In the genomic region with DNA sequence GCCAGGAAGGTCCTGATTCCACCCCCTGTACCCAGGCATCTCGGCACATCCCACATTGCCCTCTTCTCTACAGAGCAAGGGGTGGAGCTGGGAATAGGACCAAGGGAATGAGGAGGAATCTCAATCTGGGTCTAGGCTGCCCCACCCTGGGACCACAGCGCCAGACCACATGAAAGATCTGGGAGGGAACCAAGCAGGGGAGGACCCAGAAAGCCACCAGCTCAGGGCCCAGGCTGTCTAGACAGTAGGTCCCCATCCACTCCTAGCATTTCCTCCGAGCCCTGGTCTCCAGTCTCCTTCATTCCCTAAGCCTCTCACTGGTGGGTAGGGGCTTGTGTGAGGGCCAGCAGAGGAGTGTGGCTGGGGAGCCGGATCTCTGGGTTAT, we compare ENCODE assay signal across 11 cellular contexts. TPM values are rescaled to one million over a fixed set of nuclear protein-coding genes. Genes with fewer than 3 reads are reported as not detected.
DNase-seq lines count a peak whose midpoint lies in the region; ATAC-seq and TF ChIP-seq lines count a peak whose summit lies in the region.
"Had no signal": no experiment of that assay in that cellular context is flagged by ENCODE, and none has a peak within 500 bp of the region (broad histone marks: within the 10 kb centered on the region; RNA-seq: fewer than 3 reads in every experiment).

No MANE protein-coding gene starts in this region.

- no peaks in the 10 kb centered on the region for H3K9me3 ChIP-seq in prostate gland

- TF ChIP-seq CTCF in BJ (IDR thresholded peaks at IDR 0.05; ENCODE audit: insufficient read depth, low read depth, low read length) (no peak), WI38 (IDR thresholded peaks at IDR 0.05; ENCODE audit: low read depth, low read length) (no peak), prostate gland (IDR thresholded peaks at IDR 0.05) (no peak), GM20000 (IDR thresholded peaks at IDR 0.05; ENCODE audit: extremely low read depth, missing control alignments) (no peak)

- H3K36me3 ChIP-seq in BJ (ENCODE audit: control insufficient read depth, insufficient read depth, low read length) (peaks cover 25% of the 10 kb centered on the region), prostate gland (no peaks in the 10 kb centered on the region)

- POLR2A ChIA-PET in BJ (lab: Charles Lee) = interaction anchor here (1.7 to 2.3 kb wide), 2 partner anchors 10 to 12 kb away, joined by 8 to 20 read pairs; a partner anchor contains a TSS

- intact Hi-C loops in Right ventricle myocardium inferior (cut with DNase I) (no loop called here), prostate gland (cut with DNase I) (no loop called here)

- H3K4me1 ChIP-seq in prostate gland (replicated peaks) = peaks cover 20% of the 10 kb centered on the region

- DNase-seq in BJ (ENCODE audit: low read depth) (peak; percentile 65), Right ventricle myocardium inferior (ENCODE audit: missing footprints) (peak; percentile 73), prostate gland (ENCODE audit: low spot score) (no peak), GM20000 (ENCODE audit: low spot score) (no peak), 8988T (no peak), putamen (ENCODE audit: low spot score) (no peak)
- DNase-seq in stimulated activated CD8-positive, alpha-beta memory T cell treated with anti-CD3 and anti-CD28 coated beads, Interleukin-4, amount 100 ng/mL, for 48 hours = no peak
- DNase-seq: DND-41; NCI-H1694; stimulated activated CD4-positive, alpha-beta T cell treated with anti-CD3 and anti-CD28 coated beads, Interleukin-2, amount 100 ng/mL, for 48 hours had no signal

- CTCF ChIA-PET in BJ (lab: Yijun Ruan, JAX) = interaction anchor here (0.9 to 8.2 kb wide), 6 partner anchors 8 to 46 kb away, joined by 3 to 71 read pairs (median 4); a partner anchor contains a TSS

- H3K27me3 ChIP-seq in BJ (ENCODE audit: control insufficient read depth, insufficient read depth, low read length) = no peaks in the 10 kb centered on the region
- H3K27me3 ChIP-seq in prostate gland (replicated peaks; ENCODE audit: insufficient read depth) = no peaks in the 10 kb centered on the region

- H3K4me3 ChIP-seq in BJ (ENCODE audit: low read depth, low read length) (no peak overlapping the region), WI38 (ENCODE audit: low read depth, low read length) (peak overlapping the region; percentile 14), prostate gland (no peak overlapping the region)

- 22% methylated on average over 4 of the region's 4 CpGs for WGBS in prostate gland

- H3K27ac ChIP-seq in prostate gland = peak overlapping the region; percentile 83 to 87

- ATAC-seq in Right ventricle myocardium inferior = peak; percentile 32

- TF ChIP-seq POLR2A in prostate gland (IDR thresholded peaks at IDR 0.05) = no peak

RNA-seq across cellular contexts. Expression of a gene that starts 11.6 kb away (rescaled TPM):
- polyA plus RNA-seq in BJ (2011; rRNA removed) = 51.1 and 74.7 TPM in 2 replicates
- polyA minus RNA-seq in BJ (2011; rRNA and poly(A)+ RNA removed) = 75.4 and 90.5 TPM in 2 replicates
- 115 TPM for total RNA-seq in Right ventricle myocardium inferior
- 100 to 1,000 TPM in 1 of 2 donors, 10 to 100 TPM in 1; 74.5 to 113 TPM for total RNA-seq in prostate gland

RNA-seq across cellular contexts. Expression of a gene that starts 46.8 kb away (rescaled TPM):
- 206 and 286 TPM in 2 replicates for polyA plus RNA-seq in BJ (2011; rRNA removed)
- 106 and 126 TPM in 2 replicates for polyA minus RNA-seq in BJ (2011; rRNA and poly(A)+ RNA removed)
- total RNA-seq in Right ventricle myocardium inferior (93.4 TPM), prostate gland (100 to 1,000 TPM; 108 to 132 TPM)

RNA-seq across cellular contexts. Expression of a gene that starts 53.3 kb away (rescaled TPM):
- polyA plus RNA-seq in BJ (2011; rRNA removed) = 34.8 and 41.4 TPM in 2 replicates
- polyA minus RNA-seq in BJ (2011; rRNA and poly(A)+ RNA removed) = 13.6 and 20.9 TPM in 2 replicates
- total RNA-seq in Right ventricle myocardium inferior (24.9 TPM), prostate gland (10 to 100 TPM; 38.9 to 48.4 TPM)

Comparison
In these comparisons a context has a peak if more than half of its experiments do, and no peak if none do; other contexts are left out.
1. DNase-seq: peak in BJ (single experiment) and Right ventricle myocardium inferior (single experiment); none in prostate gland (single experiment), GM20000 (single experiment), 8988T (single experiment), putamen (single experiment) and stimulated activated CD8-positive, alpha-beta memory T cell treated with anti-CD3 and anti-CD28 coated beads, Interleukin-4, amount 100 ng/mL, for 48 hours (single experiment).